ENCODE assay signal across 14 cellular contexts in the genomic region with DNA sequence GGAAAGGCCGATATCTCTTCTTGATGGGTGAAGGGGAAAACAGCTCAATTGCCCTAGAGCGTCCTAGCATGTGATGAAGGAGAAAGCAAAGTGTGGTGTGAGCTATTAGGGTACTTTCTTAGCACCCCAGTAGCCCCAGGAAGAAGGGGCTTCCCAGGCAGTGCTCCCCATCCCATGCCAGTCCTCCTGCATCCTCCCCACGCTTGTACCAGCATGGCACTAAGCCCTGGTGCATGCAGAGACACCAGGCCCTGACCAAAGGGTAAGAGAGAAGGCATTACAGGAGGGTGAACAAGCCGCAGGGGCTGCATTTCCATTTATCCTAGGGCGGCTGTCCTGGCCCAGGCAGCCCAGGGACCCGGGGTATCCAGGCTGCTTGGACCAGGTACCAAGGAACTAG.
"Had no signal": no experiment of that assay in that cellular context is flagged by ENCODE, and none has a peak within 500 bp of the region (broad histone marks: within the 10 kb centered on the region; RNA-seq: fewer than 3 reads in every experiment).

No MANE protein-coding gene starts in this region.

- H3K9me3 ChIP-seq: breast epithelium, sigmoid colon had no signal

- H3K27ac Mint-ChIP-seq: activated B cell treated with CpG ODN at 0.5 μM for 24 hours; activated naive CD8-positive, alpha-beta T cell treated with anti-CD3 and anti-CD28 coated beads, Interleukin-2, amount 10 ng/mL, durations not matched to agents 7 days and 5 days had no signal

- H3K9me3 Mint-ChIP-seq: activated B cell treated with CpG ODN at 0.5 μM for 24 hours; activated CD4-positive, alpha-beta T cell treated with anti-CD3 and anti-CD28 coated beads, Interleukin-2, amount 10 ng/mL, durations not matched to agents 7 days and 5 days; activated naive CD8-positive, alpha-beta T cell treated with anti-CD3 and anti-CD28 coated beads, Interleukin-2, amount 10 ng/mL, durations not matched to agents 7 days and 5 days had no signal

- ATAC-seq: stimulated activated naive CD8-positive, alpha-beta T cell treated with anti-CD3 and anti-CD28 coated beads, Interleukin-15, Interleukin-2, amounts not matched to agents 100 U/mL and 50 U/mL, for 24 hours had no signal

- H3K4me3 Mint-ChIP-seq: activated B cell treated with CpG ODN at 0.5 μM for 24 hours; activated CD4-positive, alpha-beta T cell treated with anti-CD3 and anti-CD28 coated beads, Interleukin-2, amount 10 ng/mL, durations not matched to agents 7 days and 5 days; activated naive CD8-positive, alpha-beta T cell treated with anti-CD3 and anti-CD28 coated beads, Interleukin-2, amount 10 ng/mL, durations not matched to agents 7 days and 5 days had no signal

- H3K4me2 ChIP-seq: hepatocyte had no signal

- H2AFZ ChIP-seq: hepatocyte had no signal

- H3K27ac ChIP-seq: breast epithelium, hepatocyte, sigmoid colon had no signal

- DNase-seq: activated B cell treated with CpG ODN at 0.5 μM for 24 hours; activated CD4-positive, alpha-beta T cell treated with anti-CD3 and anti-CD28 coated beads, Interleukin-2, amount 10 ng/mL, durations not matched to agents 7 days and 5 days; activated gamma-delta T cell; activated naive CD8-positive, alpha-beta T cell treated with anti-CD3 and anti-CD28 coated beads, Interleukin-2, amount 10 ng/mL, durations not matched to agents 7 days and 5 days; activated T-cell treated with anti-CD3 and anti-CD28 coated beads, Interleukin-2, amount 50 U/mL, for 1 hour; kidney glomerular epithelial cell; midbrain; occipital lobe; sigmoid colon; stimulated activated CD4-positive, alpha-beta T cell treated with anti-CD3 and anti-CD28 coated beads, Interleukin-2, amount 100 ng/mL, for 48 hours; stimulated activated naive CD8-positive, alpha-beta T cell treated with anti-CD3 and anti-CD28 coated beads, Interleukin-15, Interleukin-2, amounts not matched to agents 100 U/mL and 50 U/mL, for 24 hours had no signal

- H3K4me3 ChIP-seq: breast epithelium, hepatocyte, lung, sigmoid colon had no signal

- H3K27me3 ChIP-seq: breast epithelium, hepatocyte had no signal

- H3K36me3 Mint-ChIP-seq: activated naive CD8-positive, alpha-beta T cell treated with anti-CD3 and anti-CD28 coated beads, Interleukin-2, amount 10 ng/mL, durations not matched to agents 7 days and 5 days had no signal

- H3K36me3 ChIP-seq: breast epithelium, sigmoid colon had no signal

- H3K27me3 Mint-ChIP-seq: activated B cell treated with CpG ODN at 0.5 μM for 24 hours had no signal
